Comparison of ENCODE assay signal across 9 cellular contexts in the genomic region with DNA sequence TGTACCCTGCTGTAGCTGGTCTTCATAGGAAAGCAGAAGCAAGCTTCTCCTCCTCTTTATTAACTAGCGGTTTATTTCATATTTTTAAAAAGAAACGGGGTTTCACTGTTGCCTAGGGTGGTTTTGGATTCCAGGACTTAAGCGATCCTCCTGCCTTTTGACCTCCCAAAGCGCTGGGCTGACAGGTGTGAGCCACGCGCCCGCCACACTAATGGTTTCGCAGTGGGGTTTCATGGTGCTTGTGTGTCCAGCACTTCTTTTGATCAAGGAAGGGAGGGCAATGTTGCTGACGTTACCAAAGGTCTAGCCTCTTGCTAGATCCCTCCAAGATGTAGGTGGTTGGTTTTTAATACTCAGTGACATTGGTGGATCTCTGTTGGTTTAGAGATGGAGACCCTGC. TPM values are rescaled to one million over a fixed set of nuclear protein-coding genes. Genes with fewer than 3 reads are reported as not detected.
A peak's percentile ranks its signal among the peaks of the same experiment; 100 is the strongest.
DNase-seq lines count a peak whose midpoint lies in the region; ATAC-seq, FAIRE-seq and TF ChIP-seq lines count a peak whose summit lies in the region.
"Had no signal": no experiment of that assay in that cellular context is flagged by ENCODE, and none has a peak within 500 bp of the region (broad histone marks: within the 10 kb centered on the region; RNA-seq: fewer than 3 reads in every experiment).

No MANE protein-coding gene starts in this region.

- H3K36me3 Mint-ChIP-seq in activated T-cell treated with anti-CD3 and anti-CD28 coated beads, Interleukin-2, amount 50 U/mL, for 24 hours (ENCODE audit: low read depth) = peaks cover 39% of the 10 kb centered on the region
- peaks cover 6 to 10% of the 10 kb centered on the region in 2 donors for H3K36me3 Mint-ChIP-seq in activated naive CD4-positive, alpha-beta T cell treated with anti-CD3 and anti-CD28 coated beads, Interleukin-2, amount 50 U/mL, for 72 hours

- no peaks in the 10 kb centered on the region for H3K27me3 Mint-ChIP-seq in activated T-cell treated with anti-CD3 and anti-CD28 coated beads, Interleukin-2, amount 50 U/mL, for 24 hours

- H3K27ac Mint-ChIP-seq in activated T-cell treated with anti-CD3 and anti-CD28 coated beads, Interleukin-2, amount 50 U/mL, for 24 hours = peak overlapping the region; percentile 96
- H3K27ac Mint-ChIP-seq in activated naive CD4-positive, alpha-beta T cell treated with anti-CD3 and anti-CD28 coated beads, Interleukin-2, amount 50 U/mL, for 72 hours = peak overlapping the region; percentile 96 to 97

- TF ChIP-seq POLR2A in thyroid gland (IDR thresholded peaks at IDR 0.05) = no peak

- H3K4me1 ChIP-seq in kidney (ENCODE audit: control insufficient read depth in 1 of 2, insufficient read depth in 1 of 2, low read depth in 1 of 2, low read length in 2 of 2) = peaks cover 21 to 37% of the 10 kb centered on the region in 2 donors
- H3K4me1 ChIP-seq in thyroid gland = peaks cover 32 to 45% of the 10 kb centered on the region in 2 donors

- no peak for FAIRE-seq in kidney (lab: Jason Lieb, UNC)

- H3K4me3 ChIP-seq in kidney (ENCODE audit: low read length in 2 of 2) (peak overlapping the region; percentile 84 to 92), thyroid gland (replicated peaks in 1 of 3) (peak overlapping the region in 2 of 3 donors; percentile 82 to 89)

- H3K36me3 ChIP-seq in kidney (ENCODE audit: control insufficient read depth in 1 of 2, insufficient read depth in 2 of 2, low read length in 2 of 2) = peaks cover 0 to 3% of the 10 kb centered on the region in 2 donors
- H3K36me3 ChIP-seq in thyroid gland = no peaks in the 10 kb centered on the region

- ATAC-seq in activated naive CD4-positive, alpha-beta T cell treated with anti-CD3 and anti-CD28 coated beads, Interleukin-2, amount 50 U/mL, for 72 hours = no peak

- TF ChIP-seq CTCF in kidney (IDR thresholded peaks at IDR 0.05; ENCODE audit: borderline replicate concordance, extremely low read depth, insufficient read depth) (no peak), thyroid gland (IDR thresholded peaks at IDR 0.05) (no peak)

- peak overlapping the region; percentile 97 for H3K4me3 Mint-ChIP-seq in activated T-cell treated with anti-CD3 and anti-CD28 coated beads, Interleukin-2, amount 50 U/mL, for 24 hours

- H3K9me3 ChIP-seq in kidney (ENCODE audit: control insufficient read depth in 1 of 2, low read length in 2 of 2) = no peaks in the 10 kb centered on the region
- H3K9me3 ChIP-seq in thyroid gland = no peaks in the 10 kb centered on the region

- 67 to 70% methylated on average over 9 of the region's 9 CpGs for whole genome bisulfite sequencing in thyroid gland, 2 donors

- no peak for DNase-seq in activated T-cell treated with anti-CD3 and anti-CD28 coated beads, Interleukin-2, amount 50 U/mL, for 24 hours
- DNase-seq in activated T-cell treated with anti-CD3 and anti-CD28 coated beads for 4 hours = no peak
- no peak for DNase-seq in activated naive CD4-positive, alpha-beta T cell treated with anti-CD3 and anti-CD28 coated beads, Interleukin-2, amount 50 U/mL, for 72 hours (ENCODE audit: low spot score in 2 of 2)
- no peak for DNase-seq in kidney
- DNase-seq in thyroid gland = no peak
- DNase-seq in glomerular visceral epithelial cell (ENCODE audit: extremely low spot score) = no peak
- DNase-seq in NCI-H1092 (lab: John Stamatoyannopoulos, UW) = no peak
- DNase-seq in OCI-M1 (lab: John Stamatoyannopoulos, UW) = no peak
- DNase-seq: NCI-H2227 treated with DMSO at 0.1 percent for 48 hours had no signal

- intact Hi-C loops in kidney (cut with DNase I) = no loop called here
- intact Hi-C loops in thyroid gland (cut with DNase I) = no loop called here

- H3K4me1 Mint-ChIP-seq in activated T-cell treated with anti-CD3 and anti-CD28 coated beads, Interleukin-2, amount 50 U/mL, for 24 hours (ENCODE audit: low read depth) = peaks cover 46% of the 10 kb centered on the region

- H3K9ac ChIP-seq in kidney (ENCODE audit: low read length in 2 of 2) = peak overlapping the region; percentile 87 to 97

- no peaks in the 10 kb centered on the region for H3K27me3 ChIP-seq in thyroid gland

- no peaks in the 10 kb centered on the region for H3K9me3 Mint-ChIP-seq in activated T-cell treated with anti-CD3 and anti-CD28 coated beads, Interleukin-2, amount 50 U/mL, for 24 hours
- peaks cover 0 to 4% of the 10 kb centered on the region in 2 donors for H3K9me3 Mint-ChIP-seq in activated naive CD4-positive, alpha-beta T cell treated with anti-CD3 and anti-CD28 coated beads, Interleukin-2, amount 50 U/mL, for 72 hours

- H3K27ac ChIP-seq in kidney (ENCODE audit: low read depth in 2 of 2, low read length in 2 of 2) (peak overlapping the region; percentile 83 to 88), thyroid gland (peak overlapping the region in 1 of 3 donors; percentile 68)

RNA-seq across cellular contexts. Expression of a gene that starts 1.4 kb away (rescaled TPM):
- 10 to 100 TPM; 42.8 to 50.1 TPM for total RNA-seq in activated naive CD4-positive, alpha-beta T cell treated with anti-CD3 and anti-CD28 coated beads, Interleukin-2, amount 50 U/mL, for 72 hours
- total RNA-seq in kidney (75.2 TPM), thyroid gland (10 to 100 TPM; 85.3 to 99.5 (median 87.3) TPM)
- 65.0 TPM for polyA plus RNA-seq in kidney (ENCODE audit: insufficient read depth, low read depth, low replicate concordance)

RNA-seq across cellular contexts. Expression of a gene that starts 42.2 kb away (rescaled TPM):
- 100 to 1,000 TPM in 1 of 2 donors, 10 to 100 TPM in 1; 74.7 to 177 TPM for total RNA-seq in activated naive CD4-positive, alpha-beta T cell treated with anti-CD3 and anti-CD28 coated beads, Interleukin-2, amount 50 U/mL, for 72 hours
- total RNA-seq in kidney (170 TPM), thyroid gland (100 to 1,000 TPM; 102 to 226 (median 177) TPM)
- 96.1 TPM for polyA plus RNA-seq in kidney (ENCODE audit: insufficient read depth, low read depth, low replicate concordance)

RNA-seq across cellular contexts. Expression of a gene that starts 55.9 kb away (rescaled TPM):
- 10 to 100 TPM; 19.1 to 23.8 TPM for total RNA-seq in activated naive CD4-positive, alpha-beta T cell treated with anti-CD3 and anti-CD28 coated beads, Interleukin-2, amount 50 U/mL, for 72 hours
- total RNA-seq in kidney (32.5 TPM), thyroid gland (10 to 100 TPM; 16.7 to 38.7 (median 27.7) TPM)
- 5.2 TPM for polyA plus RNA-seq in kidney (ENCODE audit: insufficient read depth, low read depth, low replicate concordance)
